ENCODE assay signal across 1 cellular context in the genomic region with DNA sequence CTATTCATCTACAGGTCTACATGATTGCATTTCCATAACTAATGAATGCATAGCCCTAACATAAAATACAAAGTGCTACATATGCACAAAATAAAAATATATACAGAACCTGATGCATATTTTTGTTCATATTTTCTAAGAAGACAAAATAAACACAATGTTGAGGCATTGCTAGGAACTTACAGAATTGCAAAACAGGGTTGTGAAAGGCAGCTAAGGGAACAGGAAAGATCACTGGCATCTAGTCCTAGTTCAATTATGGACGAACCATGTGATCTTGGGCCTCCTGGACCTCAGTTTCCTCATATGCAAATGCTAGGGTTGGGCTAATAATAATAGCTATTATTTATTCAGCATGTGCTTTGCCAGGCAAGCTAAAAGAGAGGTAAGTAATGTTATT.
TF ChIP-seq lines count a peak whose summit lies in the region.

No MANE protein-coding gene starts in this region.

TF ChIP-seq in WTC11, 78 proteins besides CTCF, POLR2A, EP300 and RAD21 (continued from another document):
- TF ChIP-seq, protein P1, sequence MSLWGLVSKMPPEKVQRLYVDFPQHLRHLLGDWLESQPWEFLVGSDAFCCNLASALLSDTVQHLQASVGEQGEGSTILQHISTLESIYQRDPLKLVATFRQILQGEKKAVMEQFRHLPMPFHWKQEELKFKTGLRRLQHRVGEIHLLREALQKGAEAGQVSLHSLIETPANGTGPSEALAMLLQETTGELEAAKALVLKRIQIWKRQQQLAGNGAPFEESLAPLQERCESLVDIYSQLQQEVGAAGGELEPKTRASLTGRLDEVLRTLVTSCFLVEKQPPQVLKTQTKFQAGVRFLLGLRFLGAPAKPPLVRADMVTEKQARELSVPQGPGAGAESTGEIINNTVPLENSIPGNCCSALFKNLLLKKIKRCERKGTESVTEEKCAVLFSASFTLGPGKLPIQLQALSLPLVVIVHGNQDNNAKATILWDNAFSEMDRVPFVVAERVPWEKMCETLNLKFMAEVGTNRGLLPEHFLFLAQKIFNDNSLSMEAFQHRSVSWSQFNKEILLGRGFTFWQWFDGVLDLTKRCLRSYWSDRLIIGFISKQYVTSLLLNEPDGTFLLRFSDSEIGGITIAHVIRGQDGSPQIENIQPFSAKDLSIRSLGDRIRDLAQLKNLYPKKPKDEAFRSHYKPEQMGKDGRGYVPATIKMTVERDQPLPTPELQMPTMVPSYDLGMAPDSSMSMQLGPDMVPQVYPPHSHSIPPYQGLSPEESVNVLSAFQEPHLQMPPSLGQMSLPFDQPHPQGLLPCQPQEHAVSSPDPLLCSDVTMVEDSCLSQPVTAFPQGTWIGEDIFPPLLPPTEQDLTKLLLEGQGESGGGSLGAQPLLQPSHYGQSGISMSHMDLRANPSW (CRISPR knock-in tag; conservative IDR thresholded peaks at IDR 0.05; ENCODE audit: low read depth): no peak
- TF ChIP-seq TEAD4 (CRISPR knock-in tag; IDR thresholded peaks at IDR 0.05) (no peak), ATF1 (CRISPR knock-in tag; IDR thresholded peaks at IDR 0.05) (no peak), ZNF281 (CRISPR knock-in tag; IDR thresholded peaks at IDR 0.05) (no peak)
